Comparison of ENCODE assay signal across 28 cellular contexts in the genomic region with DNA sequence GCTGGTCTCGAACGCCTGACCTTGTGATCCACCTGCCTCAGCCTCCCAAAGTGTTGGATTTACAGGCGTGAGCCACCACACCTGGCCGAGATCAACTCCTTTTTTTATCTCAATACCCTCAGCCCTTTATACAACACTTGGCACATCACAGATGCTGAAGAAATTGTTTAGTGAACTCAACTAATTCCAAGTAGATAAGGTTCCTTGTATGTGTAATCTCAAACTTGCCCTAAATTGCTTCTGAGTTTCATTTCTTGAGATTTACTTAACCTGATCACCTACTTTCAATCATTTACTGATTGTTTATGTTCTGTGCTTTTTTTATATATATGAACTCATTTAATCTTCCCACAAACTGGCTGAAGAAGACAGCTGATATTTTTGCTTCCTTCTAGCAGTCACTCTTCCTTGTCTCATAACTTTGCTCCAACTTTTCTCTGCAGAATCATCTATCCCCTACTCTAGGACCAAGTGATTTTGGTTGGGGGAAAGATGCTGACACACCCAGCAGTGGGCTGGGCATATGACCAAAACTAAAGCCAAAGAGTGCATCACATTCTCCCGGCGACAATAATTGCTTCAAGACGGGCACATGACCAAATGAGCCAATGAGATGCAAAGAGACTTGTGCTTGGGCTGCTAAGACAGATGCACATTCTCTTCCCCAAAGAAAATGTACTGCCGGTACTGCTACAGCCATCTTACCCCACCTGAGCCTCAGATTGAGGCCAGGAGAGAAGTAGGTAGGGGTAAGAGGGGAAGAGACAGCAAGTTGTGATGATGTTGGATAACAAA.
"Had no signal": no experiment of that assay in that cellular context is flagged by ENCODE, and none has a peak within 500 bp of the region (broad histone marks: within the 10 kb centered on the region; RNA-seq: fewer than 3 reads in every experiment).

No MANE protein-coding gene starts in this region.

- H3K4me1 ChIP-seq: adrenal gland, ascending aorta, colonic mucosa, gastroesophageal sphincter, sigmoid colon, upper lobe of right lung had no signal

- H3K36me3 ChIP-seq: adrenal gland, ascending aorta, cardiac muscle cell, colonic mucosa, esophagus squamous epithelium, gastroesophageal sphincter, sigmoid colon, stomach, thyroid gland, upper lobe of right lung had no signal

- H3K9me3 ChIP-seq: adrenal gland, ascending aorta, colonic mucosa, esophagus squamous epithelium, gastroesophageal sphincter, sigmoid colon, stomach, thyroid gland, upper lobe of right lung had no signal

- DNase-seq: activated CD4-positive, alpha-beta memory T cell treated with anti-CD3 and anti-CD28 coated beads for 36 hours; activated CD4-positive, alpha-beta T cell treated with anti-CD3 and anti-CD28 coated beads for 4 hours; activated CD4-positive, CD25-positive, alpha-beta regulatory T cell; activated CD8-positive, alpha-beta memory T cell treated with anti-CD3 and anti-CD28 coated beads, Interleukin-2, amount 50 U/mL, for 4 hours; activated effector memory CD4-positive, alpha-beta T cell treated with anti-CD3 and anti-CD28 coated beads, Interleukin-2, amount 50 U/mL, for 16 hours; activated naive CD4-positive, alpha-beta T cell treated with anti-CD3 and anti-CD28 coated beads for 36 hours; activated naive CD8-positive, alpha-beta T cell treated with anti-CD3 and anti-CD28 coated beads for 36 hours; activated T-cell treated with anti-CD3 and anti-CD28 coated beads, Interleukin-2, amount 50 U/mL, for 1 hour; adrenal gland; cerebellar nuclear complex; colonic mucosa; effector CD8-positive, alpha-beta T cell; esophagus squamous epithelium; islet precursor cell; left ventricle myocardium superior; sigmoid colon; small intestine; stimulated activated CD4-positive, alpha-beta T cell treated with anti-CD3 and anti-CD28 coated beads, Interleukin-4, amount 100 ng/mL, for 4 hours; stimulated activated CD8-positive, alpha-beta memory T cell treated with anti-CD3 and anti-CD28 coated beads, Interleukin-4, amount 100 ng/mL, for 48 hours; stomach; thyroid gland; upper lobe of right lung had no signal

- H3K27ac ChIP-seq: adrenal gland, ascending aorta, cardiac muscle cell, colonic mucosa, epithelial cell of prostate, esophagus squamous epithelium, gastroesophageal sphincter, hepatocyte, sigmoid colon, thyroid gland, upper lobe of right lung had no signal

- H3K4me3 ChIP-seq: adrenal gland, ascending aorta, cardiac muscle cell, colonic mucosa, esophagus squamous epithelium, gastroesophageal sphincter, hepatocyte, sigmoid colon, stomach, thyroid gland, upper lobe of right lung had no signal

- ATAC-seq: gastroesophageal sphincter; left ventricle myocardium superior; stimulated activated memory B cell treated with anti-CD40 and anti-IgM and Interleukin-4, amounts not matched to agents 10 μg/mL and 1 μg/mL and 100 μg/mL, for 72 hours; upper lobe of right lung had no signal

- H3K27me3 ChIP-seq: adrenal gland, ascending aorta, cardiac muscle cell, colonic mucosa, esophagus squamous epithelium, gastroesophageal sphincter, hepatocyte, sigmoid colon, stomach, thyroid gland, upper lobe of right lung had no signal
